Comparison of ENCODE assay signal across 26 cellular contexts in genomic region chr4:114497116-114497515, GRCh38.
"Had no signal": no experiment of that assay in that cellular context is flagged by ENCODE, and none has a peak within 500 bp of the region (broad histone marks: within the 10 kb centered on the region; RNA-seq: fewer than 3 reads in every experiment).

No MANE protein-coding gene starts in this region.

- FAIRE-seq: colon, endothelial cell of umbilical vein had no signal

- H3K27me3 ChIP-seq: esophagus muscularis mucosa, foreskin keratinocyte, right atrium auricular region, tibial artery had no signal

- H3K27ac ChIP-seq: esophagus muscularis mucosa, foreskin keratinocyte, lower lobe of right lung, parathyroid adenoma, prostate gland, right atrium auricular region, tibial artery had no signal

- H3K4me3 ChIP-seq: esophagus muscularis mucosa, lower lobe of right lung, mucosa of descending colon, prostate gland, right atrium auricular region, smooth muscle cell, tibial artery had no signal

- H2AFZ ChIP-seq: parathyroid adenoma had no signal

- H3K36me3 ChIP-seq: esophagus muscularis mucosa, lower lobe of right lung, prostate gland, right atrium auricular region, tibial artery had no signal

- H3K79me2 ChIP-seq: parathyroid adenoma had no signal

- H3K4me1 ChIP-seq: esophagus muscularis mucosa, foreskin keratinocyte, lower lobe of right lung, parathyroid adenoma, prostate gland, right atrium auricular region, tibial artery had no signal

- H3K4me2 ChIP-seq: smooth muscle cell had no signal

- DNase-seq: effector CD8-positive, alpha-beta T cell; foreskin keratinocyte; hypothalamus; immature natural killer cell; islet precursor cell; kidney glomerular epithelial cell; left ventricle myocardium superior; lower lobe of right lung; mucosa of descending colon; naive B cell; stimulated activated CD4-positive, alpha-beta T cell treated with anti-CD3 and anti-CD28 coated beads, Interleukin-12 subunit alpha, Interleukin-12 subunit beta, amount 100 ng/mL, for 4 hours; stimulated activated CD4-positive, alpha-beta T cell treated with anti-CD3 and anti-CD28 coated beads, Interleukin-1b, Interleukin-23, amount 100 ng/mL, for 48 hours; stimulated activated CD4-positive, alpha-beta T cell treated with anti-CD3 and anti-CD28 coated beads, Interleukin-4, amount 100 ng/mL, for 1 hour; stimulated activated CD8-positive, alpha-beta memory T cell treated with anti-CD3 and anti-CD28 coated beads, Interleukin-4, amount 100 ng/mL, for 48 hours; stimulated activated naive CD4-positive, alpha-beta T cell; stimulated activated naive CD8-positive, alpha-beta T cell treated with anti-CD3 and anti-CD28 coated beads, Interleukin-15, amount 100 ng/mL, for 72 hours; tibial artery had no signal

- H3K9me3 ChIP-seq: esophagus muscularis mucosa, lower lobe of right lung, mucosa of descending colon, prostate gland, tibial artery had no signal

- ATAC-seq: foreskin keratinocyte; left ventricle myocardium superior; lower lobe of right lung; mucosa of descending colon; natural killer cell treated with Interleukin-12 subunit alpha and Interleukin-12 subunit beta and Interleukin-15 and Interleukin-18, amount 100 ng/mL, for 72 hours; sciatic nerve; stimulated activated naive CD8-positive, alpha-beta T cell treated with anti-CD3 and anti-CD28 coated beads, Interleukin-15, amount 100 ng/mL, for 72 hours had no signal

- H3K9ac ChIP-seq: parathyroid adenoma had no signal
